Comparison of ENCODE assay signal across 8 cellular contexts in genomic region chr19:18194554-18195238, GRCh38. TPM values are rescaled to one million over a fixed set of nuclear protein-coding genes. Genes with fewer than 3 reads are reported as not detected.
A peak's percentile ranks its signal among the peaks of the same experiment; 100 is the strongest.
DNase-seq lines count a peak whose midpoint lies in the region; ATAC-seq and TF ChIP-seq lines count a peak whose summit lies in the region.

No MANE protein-coding gene starts in this region.

- no peak overlapping the region for H3K9ac ChIP-seq in parathyroid adenoma

- peaks cover 22% of the 10 kb centered on the region for H3K4me1 Mint-ChIP-seq in T-helper 1 cell treated with Interleukin-12 subunit alpha and Interleukin-12 subunit beta and Interleukin-4 antibody, amounts not matched to agents 30 μg/mL and 1 μg/mL, for 36 hours (ENCODE audit: low read depth)
- H3K4me1 Mint-ChIP-seq in effector memory CD8-positive, alpha-beta T cell (ENCODE audit: low read depth in 2 of 2), result peaks cover 16 to 26% of the 10 kb centered on the region in 2 donors

- H3K27me3 ChIP-seq in H7 (ENCODE audit: control insufficient read depth, insufficient read depth, low read length), result no peaks in the 10 kb centered on the region
- no peaks in the 10 kb centered on the region for H3K27me3 ChIP-seq in parathyroid adenoma (ENCODE audit: control insufficient read depth, insufficient read depth, low read length)

- no peak for TF ChIP-seq CTCF in parathyroid adenoma (IDR thresholded peaks at IDR 0.05)

- DNase-seq in H7 (peak; percentile 96), NCI-H524 treated with DMSO at 0.1 percent for 48 hours (lab: John Stamatoyannopoulos, UW) (no peak), NCI-H187 treated with DMSO at 0.1 percent for 48 hours (lab: John Stamatoyannopoulos, UW) (no peak), NK-92 (lab: John Stamatoyannopoulos, UW; ENCODE audit: unreplicated experiment) (no peak)
- peak in 1 of 3 experiments; percentile 15 for DNase-seq in effector memory CD8-positive, alpha-beta T cell

- H3K79me2 ChIP-seq in parathyroid adenoma, result no peaks in the 10 kb centered on the region

- H3K4me2 ChIP-seq in parathyroid adenoma (ENCODE audit: low read length), result peak overlapping the region; percentile 90

- peaks cover 12% of the 10 kb centered on the region for H3K36me3 Mint-ChIP-seq in T-helper 1 cell treated with Interleukin-12 subunit alpha and Interleukin-12 subunit beta and Interleukin-4 antibody, amounts not matched to agents 30 μg/mL and 1 μg/mL, for 36 hours (ENCODE audit: low read depth)
- peaks cover 27% of the 10 kb centered on the region for H3K36me3 Mint-ChIP-seq in effector memory CD8-positive, alpha-beta T cell (ENCODE audit: insufficient read depth)

- H3K4me3 ChIP-seq in H7 (ENCODE audit: insufficient read depth, low read depth, low read length), result no peak overlapping the region
- H3K4me3 ChIP-seq in parathyroid adenoma (ENCODE audit: low read depth, low read length), result peak overlapping the region; percentile 81

- H3K36me3 ChIP-seq in H7 (replicated peaks; ENCODE audit: control insufficient read depth, insufficient read depth, low read length) (peaks cover 21% of the 10 kb centered on the region), parathyroid adenoma (ENCODE audit: control insufficient read depth, insufficient read depth, low read length) (no peaks in the 10 kb centered on the region)

- H3K9me3 ChIP-seq in parathyroid adenoma (ENCODE audit: control insufficient read depth, low read length), result no peaks in the 10 kb centered on the region

- H3K27ac Mint-ChIP-seq in T-helper 1 cell treated with Interleukin-12 subunit alpha and Interleukin-12 subunit beta and Interleukin-4 antibody, amounts not matched to agents 30 μg/mL and 1 μg/mL, for 36 hours, result peak overlapping the region; percentile 65
- peak overlapping the region; percentile 31 to 65 for H3K27ac Mint-ChIP-seq in effector memory CD8-positive, alpha-beta T cell

- no peaks in the 10 kb centered on the region for H3K27me3 Mint-ChIP-seq in T-helper 1 cell treated with Interleukin-12 subunit alpha and Interleukin-12 subunit beta and Interleukin-4 antibody, amounts not matched to agents 30 μg/mL and 1 μg/mL, for 36 hours (ENCODE audit: low read depth)
- no peaks in the 10 kb centered on the region for H3K27me3 Mint-ChIP-seq in effector memory CD8-positive, alpha-beta T cell

- peak overlapping the region; percentile 83 for H3K4me3 Mint-ChIP-seq in T-helper 1 cell treated with Interleukin-12 subunit alpha and Interleukin-12 subunit beta and Interleukin-4 antibody, amounts not matched to agents 30 μg/mL and 1 μg/mL, for 36 hours
- peak overlapping the region; percentile 77 to 87 for H3K4me3 Mint-ChIP-seq in effector memory CD8-positive, alpha-beta T cell

- H2AFZ ChIP-seq in parathyroid adenoma, result no peak overlapping the region

- no peak for ATAC-seq in effector memory CD8-positive, alpha-beta T cell (replicated peaks)
- no peak for ATAC-seq in GM21526 (IDR thresholded peaks at IDR 0.05; ENCODE audit: low FRiP score, unreplicated experiment)

- H3K27ac ChIP-seq in parathyroid adenoma, result no peak overlapping the region

- H3K4me1 ChIP-seq in parathyroid adenoma, result peaks cover 5% of the 10 kb centered on the region

- no peaks in the 10 kb centered on the region for H3K9me3 Mint-ChIP-seq in T-helper 1 cell treated with Interleukin-12 subunit alpha and Interleukin-12 subunit beta and Interleukin-4 antibody, amounts not matched to agents 30 μg/mL and 1 μg/mL, for 36 hours
- H3K9me3 Mint-ChIP-seq in effector memory CD8-positive, alpha-beta T cell, result no peaks in the 10 kb centered on the region

RNA-seq across cellular contexts. Expression of gene MPV17L2, which starts 1.7 kb away (rescaled TPM):
- 29.2 and 45.0 TPM in 2 replicates for total RNA-seq in H7 (2014; rRNA removed; shearing (Covaris generic))

RNA-seq across cellular contexts. Expression of gene RAB3A, which starts 9.1 kb away (rescaled TPM):
- 6.1 and 8.6 TPM in 2 replicates for total RNA-seq in H7 (2014; rRNA removed; shearing (Covaris generic))

RNA-seq across cellular contexts. Expression of gene IFI30, which starts 21.1 kb away (rescaled TPM):
- 47.3 and 53.4 TPM in 2 replicates for total RNA-seq in H7 (2014; rRNA removed; shearing (Covaris generic))

RNA-seq across cellular contexts. Expression of gene PDE4C, which starts 31.5 kb away (rescaled TPM):
- total RNA-seq in H7 (2014; rRNA removed; shearing (Covaris generic)), result 0.52 and 1.4 TPM in 2 replicates

RNA-seq across cellular contexts. Expression of gene PIK3R2, which starts 41.7 kb away (rescaled TPM):
- total RNA-seq in H7 (2014; rRNA removed; shearing (Covaris generic)), result 26.7 and 29.0 TPM in 2 replicates
